18 cellular contexts compared by ENCODE assay signal in the genomic region with DNA sequence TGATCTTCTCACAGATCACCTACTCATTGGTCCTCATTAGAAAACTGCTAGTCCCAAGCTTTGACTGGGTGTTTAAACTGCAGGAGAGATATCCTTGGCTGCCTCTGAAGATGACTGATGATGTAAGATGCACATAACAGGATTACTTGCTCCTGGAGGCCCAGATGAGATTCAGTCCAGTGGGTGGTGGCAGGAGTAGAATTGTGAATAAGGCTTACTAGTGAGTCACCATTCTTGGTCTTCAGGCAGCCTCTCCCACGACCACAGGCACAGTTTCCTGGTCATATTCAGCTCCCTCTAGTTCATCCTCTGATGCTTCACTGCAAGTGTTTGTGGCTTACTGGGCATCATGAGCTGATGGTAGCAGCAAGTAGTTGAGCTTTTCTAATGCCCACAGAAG. TPM values are rescaled to one million over a fixed set of nuclear protein-coding genes. Genes with fewer than 3 reads are reported as not detected.
DNase-seq lines count a peak whose midpoint lies in the region; ATAC-seq and TF ChIP-seq lines count a peak whose summit lies in the region.
"Had no signal": no experiment of that assay in that cellular context is flagged by ENCODE, and none has a peak within 500 bp of the region (broad histone marks: within the 10 kb centered on the region; RNA-seq: fewer than 3 reads in every experiment).

No MANE protein-coding gene starts in this region.

- no TSS peak for BruUV-seq in PC-3 (replicated peaks; lab: Mats Ljungman, UMichigan)

- H4K20me1 ChIP-seq in PC-3 (ENCODE audit: low read length), result no peaks in the 10 kb centered on the region

- H3K4me2 ChIP-seq in PC-3 (ENCODE audit: low read length), result no peak overlapping the region

- no peaks in the 10 kb centered on the region for H3K9me3 ChIP-seq in PC-3 (ENCODE audit: low read length)
- H3K9me3 ChIP-seq: right lobe of liver, uterus had no signal

- no peaks in the 10 kb centered on the region for H3K4me1 ChIP-seq in PC-3 (ENCODE audit: insufficient read depth, low read length)
- H3K4me1 ChIP-seq: right lobe of liver, uterus had no signal

- H3K4me3 ChIP-seq in PC-3 (ENCODE audit: low read length) (no peak overlapping the region), epithelial cell of proximal tubule (ENCODE audit: low read depth, low read length) (no peak overlapping the region)
- H3K4me3 ChIP-seq: cardiac muscle cell, right lobe of liver, uterus had no signal

- H3K36me3 Mint-ChIP-seq in chondrocyte (ENCODE audit: low read depth), result no peaks in the 10 kb centered on the region
- H3K36me3 Mint-ChIP-seq: stimulated activated naive B cell treated with anti-CD40 and anti-IgM and Interleukin-4, amounts not matched to agents 10 μg/mL and 1 μg/mL and 100 μg/mL, for 72 hours had no signal

- DNase-seq in HT1080 (ENCODE audit: low read depth), result peak; percentile 83
- DNase-seq in PC-3, result peak; percentile 13
- peak; percentile 18 for DNase-seq in epithelial cell of proximal tubule (ENCODE audit: low read depth)
- no peak for DNase-seq in sciatic nerve (ENCODE audit: low spot score)
- DNase-seq in NCI-H1092 treated with DMSO at 0.1 percent for 48 hours (lab: John Stamatoyannopoulos, UW), result no peak
- no peak for DNase-seq in chondrocyte (ENCODE audit: low spot score)
- DNase-seq: activated CD4-positive, alpha-beta T cell treated with anti-CD3 and anti-CD28 coated beads, Interleukin-2, amount 50 U/mL, for 48 hours; activated effector memory CD4-positive, alpha-beta T cell treated with Interleukin-2 at 50 U/mL for 16 hours; GDM1; NCI-H1694; NCI-H524; nephron progenitor cell; right lobe of liver; stimulated activated naive B cell treated with anti-CD40 and anti-IgM and Interleukin-4, amounts not matched to agents 10 μg/mL and 1 μg/mL and 100 μg/mL, for 72 hours had no signal

- H3K9me3 Mint-ChIP-seq in chondrocyte (ENCODE audit: low read depth), result peaks cover 5% of the 10 kb centered on the region
- H3K9me3 Mint-ChIP-seq: nephron progenitor cell; stimulated activated naive B cell treated with anti-CD40 and anti-IgM and Interleukin-4, amounts not matched to agents 10 μg/mL and 1 μg/mL and 100 μg/mL, for 72 hours had no signal

- intact Hi-C loops in PC-3 (cut with micrococcal nuclease) (no loop called here), sciatic nerve (cut with DNase I) (no loop called here)

- ATAC-seq in PC-3, result no peak; the same call in 1 of the 2 replicates
- ATAC-seq in sciatic nerve, result peak; percentile 67
- ATAC-seq in HG03139 (IDR thresholded peaks at IDR 0.05; ENCODE audit: unreplicated experiment), result no peak
- ATAC-seq: right lobe of liver; stimulated activated naive B cell treated with anti-CD40 and anti-IgM and Interleukin-4, amounts not matched to agents 10 μg/mL and 1 μg/mL and 100 μg/mL, for 72 hours had no signal

- no peak for TF ChIP-seq CTCF in PC-3 (conservative IDR thresholded peaks at IDR 0.05; ENCODE audit: low read depth, low read length)
- no peak for TF ChIP-seq CTCF in epithelial cell of proximal tubule (conservative IDR thresholded peaks at IDR 0.05; ENCODE audit: low read depth, low read length)
- TF ChIP-seq CTCF in chondrocyte (IDR thresholded peaks at IDR 0.05), result no peak

- POLR2A ChIA-PET in PC-3 (lab: Charles Lee; ENCODE audit: unreplicated experiment), result no interaction called here

- no peak overlapping the region for H3K27ac Mint-ChIP-seq in chondrocyte (ENCODE audit: unreplicated experiment)
- H3K27ac Mint-ChIP-seq: nephron progenitor cell; stimulated activated naive B cell treated with anti-CD40 and anti-IgM and Interleukin-4, amounts not matched to agents 10 μg/mL and 1 μg/mL and 100 μg/mL, for 72 hours had no signal

- H3K79me2 ChIP-seq in PC-3 (ENCODE audit: low read length), result no peaks in the 10 kb centered on the region

- H3K4me1 Mint-ChIP-seq in chondrocyte (ENCODE audit: low read depth), result no peaks in the 10 kb centered on the region
- H3K4me1 Mint-ChIP-seq: stimulated activated naive B cell treated with anti-CD40 and anti-IgM and Interleukin-4, amounts not matched to agents 10 μg/mL and 1 μg/mL and 100 μg/mL, for 72 hours had no signal

- no peak overlapping the region for H3K9ac ChIP-seq in PC-3 (ENCODE audit: low read length)

- peaks cover 17% of the 10 kb centered on the region for H3K27me3 ChIP-seq in PC-3 (ENCODE audit: low read length)
- H3K27me3 ChIP-seq: right lobe of liver, uterus had no signal

- CTCF ChIA-PET in PC-3 (lab: Charles Lee), result no interaction called here

- H3K27ac ChIP-seq in PC-3 (ENCODE audit: low read length), result no peak overlapping the region
- H3K27ac ChIP-seq: cardiac muscle cell, right lobe of liver, uterus had no signal

- no peaks in the 10 kb centered on the region for H3F3A ChIP-seq in PC-3 (ENCODE audit: low read length, unreplicated experiment)

- no peaks in the 10 kb centered on the region for H3K36me3 ChIP-seq in PC-3 (ENCODE audit: low read depth, low read length)
- H3K36me3 ChIP-seq: cardiac muscle cell, right lobe of liver, uterus had no signal

- no peaks in the 10 kb centered on the region for H3K9me2 ChIP-seq in PC-3 (replicated peaks; ENCODE audit: low read length)

- H3K4me3 Mint-ChIP-seq in chondrocyte (ENCODE audit: unreplicated experiment), result no peak overlapping the region
- H3K4me3 Mint-ChIP-seq: nephron progenitor cell; stimulated activated naive B cell treated with anti-CD40 and anti-IgM and Interleukin-4, amounts not matched to agents 10 μg/mL and 1 μg/mL and 100 μg/mL, for 72 hours had no signal

- peaks cover 19% of the 10 kb centered on the region for H3K27me3 Mint-ChIP-seq in chondrocyte (ENCODE audit: low read depth)

- H2AFZ ChIP-seq in PC-3 (ENCODE audit: low read length), result no peak overlapping the region

RNA-seq across cellular contexts. Expression of gene SERTM1, which starts 12.1 kb away (rescaled TPM):
- total RNA-seq in HT1080 (2014; rRNA removed; shearing (Covaris generic)), result 0.08 TPM in 1 of 2 replicates, not detected in the other
- 0.07 and 0.12 TPM in 2 replicates for polyA plus RNA-seq in HT1080 (2015; cell fraction: cytosol; rRNA removed)
- 0.05 TPM in 1 of 2 replicates, not detected in the other for polyA plus RNA-seq in HT1080 (2015; cell fraction: nucleus; rRNA removed)
- total RNA-seq in PC-3 (2014; rRNA removed), result not detected in 2 replicates
- not detected in 2 replicates for total RNA-seq in epithelial cell of proximal tubule
- total RNA-seq in sciatic nerve, result 1.7 TPM
- not detected in 3 replicates for total RNA-seq in chondrocyte
- total RNA-seq: lower leg skin, right lobe of liver had no signal

Comparison
In these comparisons a context has a peak if more than half of its experiments do, and no peak if none do; other contexts are left out.
1. DNase-seq: peak in HT1080 (single experiment), PC-3 (single experiment) and epithelial cell of proximal tubule (single experiment); none in sciatic nerve (single experiment), NCI-H1092 treated with DMSO at 0.1 percent for 48 hours (single experiment) and chondrocyte (single experiment).